19 cellular contexts compared by ENCODE assay signal in genomic region chrX:49263631-49264030, GRCh38. TPM values are rescaled to one million over a fixed set of nuclear protein-coding genes. Genes with fewer than 3 reads are reported as not detected.
DNase-seq lines count a peak whose midpoint lies in the region; TF ChIP-seq lines count a peak whose summit lies in the region.
"Had no signal": no experiment of that assay in that cellular context is flagged by ENCODE, and none has a peak within 500 bp of the region (broad histone marks: within the 10 kb centered on the region; RNA-seq: fewer than 3 reads in every experiment).

No MANE protein-coding gene starts in this region.

- H3K36me3 ChIP-seq in spleen = no peaks in the 10 kb centered on the region
- H3K36me3 ChIP-seq: BLaER1 treated with 17β-estradiol and CSF1 and Interleukin-3, amounts not matched to agents 10 nM and 100 nM had no signal

- H3K27ac ChIP-seq in spleen = no peak overlapping the region
- H3K27ac ChIP-seq: BLaER1 treated with 17β-estradiol and CSF1 and Interleukin-3, amounts not matched to agents 10 nM and 100 nM; HL-60 had no signal

- H3K27me3 ChIP-seq in spleen (replicated peaks in 1 of 7) = peaks cover 0 to 3% (median 0%) of the 10 kb centered on the region in 7 donors

- no peaks in the 10 kb centered on the region for H3K27me3 Mint-ChIP-seq in T-helper 2 cell treated with Interferon-gamma antibody and Interleukin-4, amounts not matched to agents 5 μg/mL and 100 μg/mL, for 36 hours (ENCODE audit: low read depth)
- no peaks in the 10 kb centered on the region for H3K27me3 Mint-ChIP-seq in activated naive CD4-positive, alpha-beta T cell treated with anti-CD3 and anti-CD28 coated beads, Interleukin-2, amount 50 U/mL, for 24 hours
- no peaks in the 10 kb centered on the region for H3K27me3 Mint-ChIP-seq in activated T-helper 2 cell treated with anti-CD3 and anti-CD28 coated beads, Interferon-gamma antibody, Interleukin-2, Interleukin-4, amounts not matched to agents 10 μg/mL and 5 μg/mL and 100 μg/mL, durations not matched to agents 14 hours and 24 hours and 36 hours (ENCODE audit: low read depth)

- no peaks in the 10 kb centered on the region for H3K9me3 ChIP-seq in spleen
- H3K9me3 ChIP-seq: BLaER1 treated with 17β-estradiol and CSF1 and Interleukin-3, amounts not matched to agents 10 nM and 100 nM had no signal

- 76 to 93% (median 86%) methylated on average over 7 to 10 of the region's 10 CpGs for WGBS in spleen, 5 donors

- H3K4me3 ChIP-seq in spleen = no peak overlapping the region
- H3K4me3 ChIP-seq: BLaER1 treated with 17β-estradiol and CSF1 and Interleukin-3, amounts not matched to agents 10 nM and 100 nM had no signal

- no peak for DNase-seq in T-helper 2 cell treated with Interferon-gamma antibody and Interleukin-4, amounts not matched to agents 5 μg/mL and 100 μg/mL, for 36 hours (ENCODE audit: low spot score)
- DNase-seq in T-helper 2 cell (no peak), spleen (peak; percentile 60), dermis blood vessel endothelial cell (no peak)
- no peak for DNase-seq in activated naive CD4-positive, alpha-beta T cell treated with anti-CD3 and anti-CD28 coated beads, Interleukin-2, amount 50 U/mL, for 16 hours
- DNase-seq in activated T-helper 2 cell treated with anti-CD3 and anti-CD28 coated beads, Interferon-gamma antibody, Interleukin-2, Interleukin-4, amounts not matched to agents 10 μg/mL and 5 μg/mL and 100 μg/mL, durations not matched to agents 14 hours and 24 hours and 36 hours (ENCODE audit: low spot score) = no peak
- DNase-seq in stimulated activated CD8-positive, alpha-beta memory T cell treated with anti-CD3 and anti-CD28 coated beads, Interleukin-4, amount 100 ng/mL, for 48 hours = no peak
- DNase-seq: 8988T, COR-L47, HFFc6, KG1, NCI-H1048, NCI-H2107, NCI-H69 had no signal

- H3K4me1 Mint-ChIP-seq in T-helper 2 cell treated with Interferon-gamma antibody and Interleukin-4, amounts not matched to agents 5 μg/mL and 100 μg/mL, for 36 hours (ENCODE audit: low read depth) = peaks cover 38% of the 10 kb centered on the region
- peaks cover 49% of the 10 kb centered on the region for H3K4me1 Mint-ChIP-seq in activated naive CD4-positive, alpha-beta T cell treated with anti-CD3 and anti-CD28 coated beads, Interleukin-2, amount 50 U/mL, for 24 hours
- peaks cover 42% of the 10 kb centered on the region for H3K4me1 Mint-ChIP-seq in activated T-helper 2 cell treated with anti-CD3 and anti-CD28 coated beads, Interferon-gamma antibody, Interleukin-2, Interleukin-4, amounts not matched to agents 10 μg/mL and 5 μg/mL and 100 μg/mL, durations not matched to agents 14 hours and 24 hours and 36 hours (ENCODE audit: low read depth)

- H3K27ac Mint-ChIP-seq in T-helper 2 cell treated with Interferon-gamma antibody and Interleukin-4, amounts not matched to agents 5 μg/mL and 100 μg/mL, for 36 hours = peak overlapping the region; percentile 53
- peak overlapping the region; percentile 87 for H3K27ac Mint-ChIP-seq in activated naive CD4-positive, alpha-beta T cell treated with anti-CD3 and anti-CD28 coated beads, Interleukin-2, amount 50 U/mL, for 24 hours
- H3K27ac Mint-ChIP-seq in activated T-helper 2 cell treated with anti-CD3 and anti-CD28 coated beads, Interferon-gamma antibody, Interleukin-2, Interleukin-4, amounts not matched to agents 10 μg/mL and 5 μg/mL and 100 μg/mL, durations not matched to agents 14 hours and 24 hours and 36 hours = peak overlapping the region; percentile 20
- H3K27ac Mint-ChIP-seq: HFFc6 had no signal

- peaks cover 0 to 6% (median 0%) of the 10 kb centered on the region in 6 donors for H3K4me1 ChIP-seq in spleen

- no peak for TF ChIP-seq CTCF in spleen (IDR thresholded peaks at IDR 0.05 in 8 of 11, conservative IDR thresholded peaks at IDR 0.05 in 3 of 11)

- peak overlapping the region; percentile 80 for H3K4me3 Mint-ChIP-seq in T-helper 2 cell treated with Interferon-gamma antibody and Interleukin-4, amounts not matched to agents 5 μg/mL and 100 μg/mL, for 36 hours
- no peak overlapping the region for H3K4me3 Mint-ChIP-seq in activated naive CD4-positive, alpha-beta T cell treated with anti-CD3 and anti-CD28 coated beads, Interleukin-2, amount 50 U/mL, for 24 hours
- H3K4me3 Mint-ChIP-seq in activated T-helper 2 cell treated with anti-CD3 and anti-CD28 coated beads, Interferon-gamma antibody, Interleukin-2, Interleukin-4, amounts not matched to agents 10 μg/mL and 5 μg/mL and 100 μg/mL, durations not matched to agents 14 hours and 24 hours and 36 hours (ENCODE audit: low read depth) = peak overlapping the region; percentile 66
- H3K4me3 Mint-ChIP-seq: HFFc6 had no signal

- no peak for TF ChIP-seq POLR2A in spleen (IDR thresholded peaks at IDR 0.05)

- intact Hi-C loops in activated T-helper 2 cell treated with anti-CD3 and anti-CD28 coated beads, Interferon-gamma antibody, Interleukin-2, Interleukin-4, amounts not matched to agents 10 μg/mL and 5 μg/mL and 100 μg/mL, durations not matched to agents 14 hours and 24 hours and 36 hours (cut with micrococcal nuclease) = loop anchor here (10.0 kb wide), 1 partner anchor 549 kb away; no protein-coding TSS in a partner anchor
- intact Hi-C loops in spleen (cut with DNase I; ENCODE audit: low total_unique reads) = no loop called here

- no peaks in the 10 kb centered on the region for H3K9me3 Mint-ChIP-seq in T-helper 2 cell treated with Interferon-gamma antibody and Interleukin-4, amounts not matched to agents 5 μg/mL and 100 μg/mL, for 36 hours
- H3K9me3 Mint-ChIP-seq in activated naive CD4-positive, alpha-beta T cell treated with anti-CD3 and anti-CD28 coated beads, Interleukin-2, amount 50 U/mL, for 24 hours = no peaks in the 10 kb centered on the region
- H3K9me3 Mint-ChIP-seq in activated T-helper 2 cell treated with anti-CD3 and anti-CD28 coated beads, Interferon-gamma antibody, Interleukin-2, Interleukin-4, amounts not matched to agents 10 μg/mL and 5 μg/mL and 100 μg/mL, durations not matched to agents 14 hours and 24 hours and 36 hours = no peaks in the 10 kb centered on the region
- H3K9me3 Mint-ChIP-seq: HFFc6 had no signal

- H3K36me3 Mint-ChIP-seq in T-helper 2 cell treated with Interferon-gamma antibody and Interleukin-4, amounts not matched to agents 5 μg/mL and 100 μg/mL, for 36 hours (ENCODE audit: low read depth) = peaks cover 13% of the 10 kb centered on the region
- no peaks in the 10 kb centered on the region for H3K36me3 Mint-ChIP-seq in activated naive CD4-positive, alpha-beta T cell treated with anti-CD3 and anti-CD28 coated beads, Interleukin-2, amount 50 U/mL, for 24 hours
- peaks cover 18% of the 10 kb centered on the region for H3K36me3 Mint-ChIP-seq in activated T-helper 2 cell treated with anti-CD3 and anti-CD28 coated beads, Interferon-gamma antibody, Interleukin-2, Interleukin-4, amounts not matched to agents 10 μg/mL and 5 μg/mL and 100 μg/mL, durations not matched to agents 14 hours and 24 hours and 36 hours (ENCODE audit: low read depth)

RNA-seq across cellular contexts. Expression of gene FOXP3, which starts 0.9 kb away (rescaled TPM):
- 28.9 and 29.4 TPM in 2 replicates for total RNA-seq in activated T-helper 2 cell treated with anti-CD3 and anti-CD28 coated beads, Interferon-gamma antibody, Interleukin-2, Interleukin-4, amounts not matched to agents 10 μg/mL and 5 μg/mL and 100 μg/mL, durations not matched to agents 14 hours and 24 hours and 36 hours
- total RNA-seq in spleen (1 to 10 TPM in 4 of 7 donors, under 1 TPM in 3; 0.26 to 3.9 (median 1.8) TPM), dermis blood vessel endothelial cell (0.17 TPM in 1 of 2 replicates, not detected in the other)
- polyA plus RNA-seq in spleen = 1 to 10 TPM in 2 of 3 donors, under 1 TPM in 1; 0.58 to 1.2 (median 1.1) TPM
- total RNA-seq: H4 had no signal

RNA-seq across cellular contexts. Expression of gene PPP1R3F, which starts 6.0 kb away (rescaled TPM):
- total RNA-seq in activated T-helper 2 cell treated with anti-CD3 and anti-CD28 coated beads, Interferon-gamma antibody, Interleukin-2, Interleukin-4, amounts not matched to agents 10 μg/mL and 5 μg/mL and 100 μg/mL, durations not matched to agents 14 hours and 24 hours and 36 hours = 7.9 and 10.1 TPM in 2 replicates
- 1 to 10 TPM; 5.1 to 8.9 (median 6.3) TPM for total RNA-seq in spleen
- 1 to 10 TPM; 2.2 to 3.8 (median 3.0) TPM for polyA plus RNA-seq in spleen
- total RNA-seq in dermis blood vessel endothelial cell = 1.8 and 3.7 TPM in 2 replicates

RNA-seq across cellular contexts. Expression of gene CCDC22, which starts 28.4 kb away (rescaled TPM):
- 30.2 and 32.0 TPM in 2 replicates for total RNA-seq in activated T-helper 2 cell treated with anti-CD3 and anti-CD28 coated beads, Interferon-gamma antibody, Interleukin-2, Interleukin-4, amounts not matched to agents 10 μg/mL and 5 μg/mL and 100 μg/mL, durations not matched to agents 14 hours and 24 hours and 36 hours
- 10 to 100 TPM; 18.9 to 26.4 (median 21.4) TPM for total RNA-seq in spleen
- polyA plus RNA-seq in spleen = 10 to 100 TPM; 14.9 to 19.9 (median 19.7) TPM
- 9.7 and 12.2 TPM in 2 replicates for total RNA-seq in dermis blood vessel endothelial cell

RNA-seq across cellular contexts. Expression of gene CACNA1F, which starts 30.5 kb away (rescaled TPM):
- 0.23 and 0.32 TPM in 2 replicates for total RNA-seq in activated T-helper 2 cell treated with anti-CD3 and anti-CD28 coated beads, Interferon-gamma antibody, Interleukin-2, Interleukin-4, amounts not matched to agents 10 μg/mL and 5 μg/mL and 100 μg/mL, durations not matched to agents 14 hours and 24 hours and 36 hours
- 1 to 10 TPM in 5 of 7 donors, under 1 TPM in 2; 0.63 to 2.9 (median 1.2) TPM for total RNA-seq in spleen
- under 1 TPM; 0.55 to 0.67 (median 0.61) TPM for polyA plus RNA-seq in spleen
- under 0.01 and 0.05 TPM in 2 replicates for total RNA-seq in dermis blood vessel endothelial cell
- total RNA-seq: H4, HFFc6, M059J had no signal

RNA-seq across cellular contexts. Expression of gene GAGE10, which starts 39.8 kb away (rescaled TPM):
- total RNA-seq in activated T-helper 2 cell treated with anti-CD3 and anti-CD28 coated beads, Interferon-gamma antibody, Interleukin-2, Interleukin-4, amounts not matched to agents 10 μg/mL and 5 μg/mL and 100 μg/mL, durations not matched to agents 14 hours and 24 hours and 36 hours = not detected in 2 replicates
- not detected for total RNA-seq in spleen
- polyA plus RNA-seq in spleen = not detected
- total RNA-seq in dermis blood vessel endothelial cell = not detected in 2 replicates
- total RNA-seq: H4, HFFc6, M059J had no signal

Comparison
In these comparisons a context has a peak if more than half of its experiments do, and no peak if none do; other contexts are left out.
1. H3K27ac Mint-ChIP-seq: peak in every context shown above with its lines; median percentile 87 in activated naive CD4-positive, alpha-beta T cell treated with anti-CD3 and anti-CD28 coated beads, Interleukin-2, amount 50 U/mL, for 24 hours; 53 in T-helper 2 cell treated with Interferon-gamma antibody and Interleukin-4, amounts not matched to agents 5 μg/mL and 100 μg/mL, for 36 hours; 20 in activated T-helper 2 cell treated with anti-CD3 and anti-CD28 coated beads, Interferon-gamma antibody, Interleukin-2, Interleukin-4, amounts not matched to agents 10 μg/mL and 5 μg/mL and 100 μg/mL, durations not matched to agents 14 hours and 24 hours and 36 hours.